Comparison of ENCODE assay signal across 17 cellular contexts in the genomic region with DNA sequence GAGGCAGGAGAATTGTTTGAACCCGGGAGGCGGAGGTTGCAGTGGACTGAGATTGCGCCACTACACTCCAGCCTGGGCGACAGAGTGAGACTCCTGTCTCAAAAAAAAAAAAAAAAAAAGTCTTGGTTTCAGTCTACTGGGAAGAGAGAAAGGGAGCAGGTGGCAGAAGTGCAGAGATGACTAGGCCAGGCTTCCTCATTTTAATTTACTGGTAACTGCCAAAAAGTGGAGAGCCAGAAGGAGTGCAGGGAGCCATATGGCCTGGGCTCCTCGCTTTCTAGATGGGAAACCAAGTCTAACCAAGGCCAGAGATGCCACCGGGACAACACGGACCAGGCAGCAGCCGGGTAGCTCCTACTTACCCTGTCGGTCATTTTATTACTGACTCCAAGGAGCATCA. TPM values are rescaled to one million over a fixed set of nuclear protein-coding genes. Genes with fewer than 3 reads are reported as not detected.
DNase-seq lines count a peak whose midpoint lies in the region; ATAC-seq and TF ChIP-seq lines count a peak whose summit lies in the region.
"Had no signal": no experiment of that assay in that cellular context is flagged by ENCODE, and none has a peak within 500 bp of the region (broad histone marks: within the 10 kb centered on the region; RNA-seq: fewer than 3 reads in every experiment).

No MANE protein-coding gene starts in this region.

- H3K4me3 Mint-ChIP-seq in endodermal cell (no peak overlapping the region), MCF 10A (ENCODE audit: unreplicated experiment) (no peak overlapping the region)
- H3K4me3 Mint-ChIP-seq: activated naive CD4-positive, alpha-beta T cell treated with anti-CD3 and anti-CD28 coated beads for 36 hours; B cell; neural crest cell; T-helper 1 cell treated with Interleukin-12 subunit alpha and Interleukin-12 subunit beta and Interleukin-4 antibody, amounts not matched to agents 30 μg/mL and 1 μg/mL, for 36 hours had no signal

- H3K27ac ChIP-seq in mesendoderm (ENCODE audit: low read depth, low read length) (no peak overlapping the region), endodermal cell (ENCODE audit: low read depth, low read length) (no peak overlapping the region)

- H3K27me3 Mint-ChIP-seq in endodermal cell (ENCODE audit: insufficient read depth) (no peaks in the 10 kb centered on the region), MCF 10A (ENCODE audit: insufficient read depth, unreplicated experiment) (no peaks in the 10 kb centered on the region)
- H3K27me3 Mint-ChIP-seq: B cell had no signal

- no CpG with 5 or more reads among the region's 9 CpGs for WGBS in mesendoderm (ENCODE audit: extremely low coverage, insufficient coverage, low lambda C conversion rate)
- 97 to 100% methylated on average over 5 to 9 of the region's 9 CpGs for WGBS in endodermal cell (ENCODE audit: insufficient coverage in 1 of 2, insufficient read length in 1 of 2), 2 experiments

- BruUV-seq in MCF 10A (replicated peaks; lab: Mats Ljungman, UMichigan), result no TSS peak

- CTCF ChIA-PET in MCF 10A (lab: Yijun Ruan, JAX), result interaction anchor here (0.7 kb wide), 1 partner anchor 248 kb away, joined by 3 read pairs; no protein-coding TSS in a partner anchor

- POLR2A ChIA-PET in MCF 10A (lab: Yijun Ruan, JAX), result no interaction called here

- no peak overlapping the region for H2BK120ac ChIP-seq in mesendoderm (ENCODE audit: low read depth, low read length)

- peaks cover 48% of the 10 kb centered on the region for H3K79me2 ChIP-seq in mesendoderm (ENCODE audit: control insufficient read depth, insufficient read depth, low read length)

- H3K4me3 ChIP-seq in mesendoderm (ENCODE audit: low read length) (no peak overlapping the region), endodermal cell (ENCODE audit: low read length) (no peak overlapping the region)
- H3K4me3 ChIP-seq: dorsolateral prefrontal cortex, MG63 had no signal

- H3K18ac ChIP-seq in mesendoderm (ENCODE audit: low read length), result no peak overlapping the region

- H3K27me3 ChIP-seq in mesendoderm (ENCODE audit: insufficient read depth, low read length, poor library complexity) (no peaks in the 10 kb centered on the region), endodermal cell (ENCODE audit: control insufficient read depth, insufficient read depth, low read length, poor library complexity, severe bottlenecking) (no peaks in the 10 kb centered on the region)
- H3K27me3 ChIP-seq: dorsolateral prefrontal cortex, MG63 had no signal

- H3K4me2 ChIP-seq in mesendoderm (ENCODE audit: low read length), result no peak overlapping the region

- H3K56ac ChIP-seq in mesendoderm (ENCODE audit: low read length), result no peak overlapping the region

- intact Hi-C loops in MCF 10A (cut with micrococcal nuclease), result no loop called here

- ATAC-seq in GM19043 (IDR thresholded peaks at IDR 0.05; ENCODE audit: low read depth, unreplicated experiment) (peak; percentile 54), HG02870 (IDR thresholded peaks at IDR 0.05; ENCODE audit: unreplicated experiment) (peak; percentile 64), HG02610 (IDR thresholded peaks at IDR 0.05; ENCODE audit: unreplicated experiment) (no peak)
- ATAC-seq: activated CD4-positive, CD25-positive, alpha-beta regulatory T cell treated with anti-CD3 and anti-CD28 coated beads, Interleukin-2, amount 50 U/mL, for 24 hours; esophagus mucosa; right cardiac atrium had no signal

- H3K36me3 Mint-ChIP-seq in endodermal cell (ENCODE audit: low read depth) (peaks cover 83% of the 10 kb centered on the region), MCF 10A (ENCODE audit: insufficient read depth, unreplicated experiment) (peaks cover 61% of the 10 kb centered on the region)

- no peak overlapping the region for H4K8ac ChIP-seq in mesendoderm (ENCODE audit: low read depth, low read length)

- H3K23ac ChIP-seq in mesendoderm (ENCODE audit: low read length), result peak overlapping the region; percentile 45

- peaks cover 19% of the 10 kb centered on the region for H3K79me1 ChIP-seq in mesendoderm (ENCODE audit: low read length)

- no peak overlapping the region for H2BK15ac ChIP-seq in mesendoderm (replicated peaks; ENCODE audit: low read depth)

- H3K4ac ChIP-seq in mesendoderm (ENCODE audit: low read depth, low read length), result no peak overlapping the region

- no peak overlapping the region for H3K9ac ChIP-seq in mesendoderm (ENCODE audit: low read length)
- H3K9ac ChIP-seq in endodermal cell (ENCODE audit: extremely low read depth, low read length, poor library complexity, severe bottlenecking), result no peak overlapping the region

- no peaks in the 10 kb centered on the region for H3K9me3 ChIP-seq in endodermal cell (ENCODE audit: control insufficient read depth, low read length)
- H3K9me3 ChIP-seq: MG63 had no signal

- H3K4me1 Mint-ChIP-seq in endodermal cell (peaks cover 4% of the 10 kb centered on the region), MCF 10A (ENCODE audit: insufficient read depth, unreplicated experiment) (no peaks in the 10 kb centered on the region)

- H3K36me3 ChIP-seq in mesendoderm (ENCODE audit: control insufficient read depth, insufficient read depth, low read length) (peaks cover 10% of the 10 kb centered on the region), endodermal cell (ENCODE audit: control insufficient read depth, insufficient read depth, low read length) (peaks cover 85% of the 10 kb centered on the region)

- H3K9me3 Mint-ChIP-seq in endodermal cell (no peaks in the 10 kb centered on the region), MCF 10A (ENCODE audit: unreplicated experiment) (no peaks in the 10 kb centered on the region)
- H3K9me3 Mint-ChIP-seq: activated naive CD4-positive, alpha-beta T cell treated with anti-CD3 and anti-CD28 coated beads for 36 hours; T-helper 1 cell treated with Interleukin-12 subunit alpha and Interleukin-12 subunit beta and Interleukin-4 antibody, amounts not matched to agents 30 μg/mL and 1 μg/mL, for 36 hours had no signal

- H3K4me1 ChIP-seq in mesendoderm (ENCODE audit: control insufficient read depth, low read depth, low read length), result no peaks in the 10 kb centered on the region
- H3K4me1 ChIP-seq in endodermal cell (ENCODE audit: control insufficient read depth, insufficient read depth, low read length), result no peaks in the 10 kb centered on the region

- H3K27ac Mint-ChIP-seq in endodermal cell (no peak overlapping the region), MCF 10A (ENCODE audit: low read depth, unreplicated experiment) (no peak overlapping the region)
- H3K27ac Mint-ChIP-seq: activated naive CD4-positive, alpha-beta T cell treated with anti-CD3 and anti-CD28 coated beads for 36 hours; B cell had no signal

- TF ChIP-seq CTCF in endodermal cell (conservative IDR thresholded peaks at IDR 0.05) (no peak), MCF 10A (IDR thresholded peaks at IDR 0.05; ENCODE audit: unreplicated experiment) (no peak)

- DNase-seq in NCI-H1694 treated with DMSO at 0.1 percent for 48 hours (lab: John Stamatoyannopoulos, UW), result peak; percentile 71
- no peak for DNase-seq in mesendoderm
- no peak for DNase-seq in endodermal cell
- no peak for DNase-seq in MCF 10A (ENCODE audit: unreplicated experiment)
- DNase-seq: activated naive CD4-positive, alpha-beta T cell treated with anti-CD3 and anti-CD28 coated beads for 36 hours; MG63; NCI-H2081 treated with DMSO at 0.1 percent for 48 hours; right cardiac atrium had no signal

- no peak overlapping the region for H2BK5ac ChIP-seq in mesendoderm (ENCODE audit: low read length)

- no peak overlapping the region for H2AK5ac ChIP-seq in mesendoderm (ENCODE audit: low read length)

- no peak overlapping the region for H4K5ac ChIP-seq in mesendoderm (ENCODE audit: low read length)

RNA-seq across cellular contexts. Expression of a gene that starts 12.2 kb away (rescaled TPM):
- 416 TPM for polyA plus RNA-seq in mesendoderm (2013, experiment 1 of 2)
- 439 TPM for polyA plus RNA-seq in mesendoderm (2013, experiment 2 of 2)
- 100 to 1,000 TPM; 127 to 268 TPM for total RNA-seq in endodermal cell
- 123 TPM for polyA plus RNA-seq in endodermal cell (2013, experiment 1 of 2)
- 107 TPM for polyA plus RNA-seq in endodermal cell (2013, experiment 2 of 2)
- 44.8 and 60.8 TPM in 2 replicates for total RNA-seq in MCF 10A (2022)

RNA-seq across cellular contexts. Expression of a gene that starts 36.0 kb away (rescaled TPM):
- polyA plus RNA-seq in mesendoderm (2013, experiment 1 of 2), result 10.2 TPM
- polyA plus RNA-seq in mesendoderm (2013, experiment 2 of 2), result 11.0 TPM
- total RNA-seq in endodermal cell (10 to 100 TPM; 17.2 to 37.9 TPM), MCF 10A (2022) (9.8 and 13.7 TPM in 2 replicates)
- 24.3 TPM for polyA plus RNA-seq in endodermal cell (2013, experiment 1 of 2)
- 21.1 TPM for polyA plus RNA-seq in endodermal cell (2013, experiment 2 of 2)
